ENCODE assay signal across 1 cellular context in the genomic region with DNA sequence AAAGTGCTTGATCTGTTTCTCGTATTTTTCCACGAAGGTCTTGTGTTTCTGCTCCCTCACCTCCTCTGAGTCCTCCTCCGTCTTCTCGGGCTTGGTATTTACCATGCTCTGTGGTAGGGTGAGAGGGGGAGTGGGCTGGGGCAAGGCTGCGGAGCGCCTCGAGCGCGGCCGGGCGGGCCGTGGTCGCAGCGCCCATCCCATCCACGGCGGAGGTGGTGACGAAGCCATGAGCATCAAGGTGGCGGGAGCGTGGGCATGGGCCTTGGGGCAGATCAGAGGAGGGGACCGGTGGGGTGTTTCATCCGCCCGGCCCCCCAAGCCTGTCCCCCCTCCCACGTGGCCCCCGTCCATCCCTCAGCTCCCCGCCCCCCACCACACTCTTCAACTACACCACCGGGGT.
TF ChIP-seq lines count a peak whose summit lies in the region.

No MANE protein-coding gene starts in this region.

TF ChIP-seq in H1, 55 proteins besides CTCF, POLR2A, EP300 and RAD21:
- TF ChIP-seq SP2 (IDR thresholded peaks at IDR 0.05; ENCODE audit: low read length), result no peak
- no peak for TF ChIP-seq PHF8 (conservative IDR thresholded peaks at IDR 0.05; ENCODE audit: low read depth, low read length)
- no peak for TF ChIP-seq SIN3A (conservative IDR thresholded peaks at IDR 0.05 in 1 of 2, IDR thresholded peaks at IDR 0.05 in 1 of 2; ENCODE audit: low read depth in 1 of 2, low read length in 2 of 2)
- no peak for TF ChIP-seq RXRA (IDR thresholded peaks at IDR 0.05; ENCODE audit: insufficient read depth, low read depth, low read length)
- no peak for TF ChIP-seq POU5F1 (IDR thresholded peaks at IDR 0.05; ENCODE audit: low read depth, low read length)
- TF ChIP-seq SIRT6 (IDR thresholded peaks at IDR 0.05; ENCODE audit: low read length), result no peak
- TF ChIP-seq TBP (IDR thresholded peaks at IDR 0.05; ENCODE audit: low read depth, low read length), result no peak
- no peak for TF ChIP-seq CTBP2 (IDR thresholded peaks at IDR 0.05; ENCODE audit: borderline replicate concordance, insufficient read depth, insufficient read length, low read length)
